ENCODE assay signal across 20 cellular contexts in the genomic region with DNA sequence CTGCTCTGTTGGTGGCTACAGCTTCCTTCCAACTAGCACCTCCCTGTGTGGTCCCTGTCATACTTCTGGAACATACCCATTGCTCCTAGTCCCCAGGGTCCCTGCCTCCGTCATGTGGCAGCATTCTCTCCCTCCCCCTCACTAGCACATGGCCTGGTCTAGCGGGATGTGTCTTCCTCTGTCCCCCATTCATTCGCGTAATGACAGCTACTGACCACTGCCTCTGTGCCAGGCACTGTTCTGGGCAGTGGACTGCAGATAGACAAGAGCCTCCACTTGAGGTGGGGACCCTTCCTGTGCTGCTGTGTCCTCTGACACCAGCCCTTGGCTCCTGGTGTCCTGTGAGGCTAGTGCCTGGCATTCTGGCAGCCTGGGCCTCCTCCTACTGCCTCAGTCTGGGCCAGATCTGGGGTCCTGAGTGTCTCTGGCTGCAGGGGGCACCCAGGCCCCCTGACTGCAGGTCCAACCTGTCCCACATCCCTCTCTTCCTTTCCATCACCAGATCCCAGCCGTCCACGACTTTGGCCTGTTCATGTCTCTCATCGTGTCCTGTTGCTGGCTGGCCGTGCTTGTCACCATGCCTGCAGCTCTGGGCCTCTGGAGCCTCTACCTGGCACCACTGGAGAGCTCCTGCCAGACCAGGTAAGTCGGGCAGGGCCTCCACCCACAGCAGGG. TPM values are rescaled to one million over a fixed set of nuclear protein-coding genes. Genes with fewer than 3 reads are reported as not detected.
DNase-seq lines count a peak whose midpoint lies in the region; ATAC-seq, FAIRE-seq and TF ChIP-seq lines count a peak whose summit lies in the region.
"Had no signal": no experiment of that assay in that cellular context is flagged by ENCODE, and none has a peak within 500 bp of the region (broad histone marks: within the 10 kb centered on the region; RNA-seq: fewer than 3 reads in every experiment).

No MANE protein-coding gene starts in this region.

- no peak for TF ChIP-seq CTCF in bronchial epithelial cell (IDR thresholded peaks at IDR 0.05; ENCODE audit: insufficient read depth, low read length, severe bottlenecking)
- no peak for TF ChIP-seq CTCF in neural crest cell (conservative IDR thresholded peaks at IDR 0.05)
- TF ChIP-seq CTCF in upper lobe of right lung (IDR thresholded peaks at IDR 0.05), result no peak

- ATAC-seq in activated naive CD8-positive, alpha-beta T cell treated with anti-CD3 and anti-CD28 coated beads, Interleukin-2, amount 10 ng/mL, durations not matched to agents 7 days and 5 days (ENCODE audit: low read depth), result no peak
- ATAC-seq in activated naive CD8-positive, alpha-beta T cell treated with anti-CD3 and anti-CD28 coated beads, Interleukin-2, amount 50 U/mL, for 24 hours, result no peak
- ATAC-seq in upper lobe of right lung, result no peak
- ATAC-seq in HG02798 (IDR thresholded peaks at IDR 0.05; ENCODE audit: poor library complexity, unreplicated experiment), result no peak
- no peak for ATAC-seq in GM21390 (IDR thresholded peaks at IDR 0.05; ENCODE audit: unreplicated experiment)
- ATAC-seq: GM23338 had no signal

- H3K4me3 ChIP-seq in bronchial epithelial cell (ENCODE audit: low read depth, low read length) (no peak overlapping the region), upper lobe of right lung (no peak overlapping the region)
- H3K4me3 ChIP-seq: GM23338 had no signal

- no peak overlapping the region for H3K27ac Mint-ChIP-seq in activated naive CD8-positive, alpha-beta T cell treated with anti-CD3 and anti-CD28 coated beads, Interleukin-2, amount 10 ng/mL, durations not matched to agents 7 days and 5 days
- no peak overlapping the region for H3K27ac Mint-ChIP-seq in activated naive CD8-positive, alpha-beta T cell treated with anti-CD3 and anti-CD28 coated beads, Interleukin-2, amount 50 U/mL, for 24 hours
- peak overlapping the region; percentile 75 for H3K27ac Mint-ChIP-seq in neural crest cell (ENCODE audit: unreplicated experiment)
- H3K27ac Mint-ChIP-seq: CD4-positive, CD25-positive, alpha-beta regulatory T cell; GM23338 had no signal

- peaks cover 2% of the 10 kb centered on the region for H3K27me3 Mint-ChIP-seq in activated naive CD8-positive, alpha-beta T cell treated with anti-CD3 and anti-CD28 coated beads, Interleukin-2, amount 10 ng/mL, durations not matched to agents 7 days and 5 days
- H3K27me3 Mint-ChIP-seq in activated naive CD8-positive, alpha-beta T cell treated with anti-CD3 and anti-CD28 coated beads, Interleukin-2, amount 50 U/mL, for 24 hours, result peaks cover 2% of the 10 kb centered on the region
- H3K27me3 Mint-ChIP-seq in neural crest cell (ENCODE audit: low read depth), result peaks cover 4% of the 10 kb centered on the region

- no peaks in the 10 kb centered on the region for H3K4me1 Mint-ChIP-seq in activated naive CD8-positive, alpha-beta T cell treated with anti-CD3 and anti-CD28 coated beads, Interleukin-2, amount 10 ng/mL, durations not matched to agents 7 days and 5 days
- H3K4me1 Mint-ChIP-seq in activated naive CD8-positive, alpha-beta T cell treated with anti-CD3 and anti-CD28 coated beads, Interleukin-2, amount 50 U/mL, for 24 hours, result no peaks in the 10 kb centered on the region
- H3K4me1 Mint-ChIP-seq in neural crest cell, result no peaks in the 10 kb centered on the region
- H3K4me1 Mint-ChIP-seq: CD4-positive, CD25-positive, alpha-beta regulatory T cell had no signal

- POLR2A ChIA-PET in activated naive CD8-positive, alpha-beta T cell treated with anti-CD3 and anti-CD28 coated beads, Interleukin-2, amount 10 ng/mL, durations not matched to agents 7 days and 5 days (lab: Charles Lee), result no interaction called here

- no peak overlapping the region for H3K4me3 Mint-ChIP-seq in activated naive CD8-positive, alpha-beta T cell treated with anti-CD3 and anti-CD28 coated beads, Interleukin-2, amount 10 ng/mL, durations not matched to agents 7 days and 5 days
- no peak overlapping the region for H3K4me3 Mint-ChIP-seq in activated naive CD8-positive, alpha-beta T cell treated with anti-CD3 and anti-CD28 coated beads, Interleukin-2, amount 50 U/mL, for 24 hours
- H3K4me3 Mint-ChIP-seq in neural crest cell, result no peak overlapping the region
- H3K4me3 Mint-ChIP-seq: CD4-positive, CD25-positive, alpha-beta regulatory T cell; GM23338 had no signal

- no peaks in the 10 kb centered on the region for H3K4me1 ChIP-seq in upper lobe of right lung

- peak; percentile 15 for DNase-seq in activated naive CD8-positive, alpha-beta T cell treated with anti-CD3 and anti-CD28 coated beads, Interleukin-2, amount 10 ng/mL, durations not matched to agents 7 days and 5 days
- DNase-seq in activated naive CD8-positive, alpha-beta T cell treated with anti-CD3 and anti-CD28 coated beads, Interleukin-2, amount 50 U/mL, for 24 hours, result no peak
- DNase-seq in bronchial epithelial cell (ENCODE audit: low read depth) (no peak), neural crest cell (ENCODE audit: low read depth, low spot score) (no peak), upper lobe of right lung (peak; percentile 52), UCSD-AML1 (lab: John Stamatoyannopoulos, UW; ENCODE audit: unreplicated experiment) (no peak)
- DNase-seq: CD4-positive, CD25-positive, alpha-beta regulatory T cell; HCEC 1CT; NCI-H1092; NCI-H1417 treated with DMSO at 0.1 percent for 48 hours; NCI-H1694 treated with DMSO at 0.1 percent for 48 hours; NCI-H2081; NCI-H2227 treated with DMSO at 0.1 percent for 48 hours; NCI-H526 treated with DMSO at 0.1 percent for 48 hours; RPMI8226; SHP77 had no signal

- H3K27me3 ChIP-seq in bronchial epithelial cell (ENCODE audit: control insufficient read depth, insufficient read depth, low read length), result no peaks in the 10 kb centered on the region
- no peaks in the 10 kb centered on the region for H3K27me3 ChIP-seq in upper lobe of right lung

- H3K36me3 ChIP-seq in bronchial epithelial cell (ENCODE audit: control insufficient read depth, insufficient read depth, low read length), result no peaks in the 10 kb centered on the region
- H3K36me3 ChIP-seq in upper lobe of right lung, result no peaks in the 10 kb centered on the region

- no peaks in the 10 kb centered on the region for H3K36me3 Mint-ChIP-seq in activated naive CD8-positive, alpha-beta T cell treated with anti-CD3 and anti-CD28 coated beads, Interleukin-2, amount 10 ng/mL, durations not matched to agents 7 days and 5 days
- H3K36me3 Mint-ChIP-seq in activated naive CD8-positive, alpha-beta T cell treated with anti-CD3 and anti-CD28 coated beads, Interleukin-2, amount 50 U/mL, for 24 hours (ENCODE audit: low read depth), result no peaks in the 10 kb centered on the region
- H3K36me3 Mint-ChIP-seq in neural crest cell (ENCODE audit: low read depth), result peaks cover 13% of the 10 kb centered on the region

- peaks cover 1% of the 10 kb centered on the region for H3K9me3 Mint-ChIP-seq in activated naive CD8-positive, alpha-beta T cell treated with anti-CD3 and anti-CD28 coated beads, Interleukin-2, amount 10 ng/mL, durations not matched to agents 7 days and 5 days
- H3K9me3 Mint-ChIP-seq in activated naive CD8-positive, alpha-beta T cell treated with anti-CD3 and anti-CD28 coated beads, Interleukin-2, amount 50 U/mL, for 24 hours, result no peaks in the 10 kb centered on the region
- peaks cover 5% of the 10 kb centered on the region for H3K9me3 Mint-ChIP-seq in neural crest cell

- H3K27ac ChIP-seq in upper lobe of right lung, result no peak overlapping the region
- H3K27ac ChIP-seq: HL-60 had no signal

- no peaks in the 10 kb centered on the region for H3K9me3 ChIP-seq in upper lobe of right lung

- intact Hi-C loops in upper lobe of right lung (cut with DNase I), result no loop called here

- peak; percentile 85 for FAIRE-seq in bronchial epithelial cell (lab: Jason Lieb, UNC)

RNA-seq across cellular contexts. Expression of gene DISP3, which starts 38.1 kb away (rescaled TPM):
- under 1 TPM; 0.44 to 0.60 TPM for total RNA-seq in activated naive CD8-positive, alpha-beta T cell treated with anti-CD3 and anti-CD28 coated beads, Interleukin-2, amount 10 ng/mL, durations not matched to agents 7 days and 5 days
- total RNA-seq in bronchial epithelial cell, result not detected in 2 replicates
- 6.8 and 9.1 TPM in 2 replicates for total RNA-seq in neural crest cell
- not detected for total RNA-seq in upper lobe of right lung

Comparison
In these comparisons a context has a peak if more than half of its experiments do, and no peak if none do; other contexts are left out.
1. DNase-seq: peak in activated naive CD8-positive, alpha-beta T cell treated with anti-CD3 and anti-CD28 coated beads, Interleukin-2, amount 10 ng/mL, durations not matched to agents 7 days and 5 days (single experiment) and upper lobe of right lung (single experiment); none in activated naive CD8-positive, alpha-beta T cell treated with anti-CD3 and anti-CD28 coated beads, Interleukin-2, amount 50 U/mL, for 24 hours (single experiment), bronchial epithelial cell (single experiment), neural crest cell (single experiment) and UCSD-AML1 (single experiment).